In genomic region chr19:21835429-21835809, GRCh38 we compare ENCODE assay signal across 8 cellular contexts. TPM values are rescaled to one million over a fixed set of nuclear protein-coding genes. Genes with fewer than 3 reads are reported as not detected.
DNase-seq lines count a peak whose midpoint lies in the region; ATAC-seq and TF ChIP-seq lines count a peak whose summit lies in the region.

No MANE protein-coding gene starts in this region.

- H3K27me3 ChIP-seq in body of pancreas = no peaks in the 10 kb centered on the region

- H3K27ac ChIP-seq in 22Rv1 (peak overlapping the region; percentile 96), body of pancreas (peak overlapping the region; percentile 37 to 90 (median 87))

- peak overlapping the region; percentile 100 for H3K27ac Mint-ChIP-seq in mesothelial cell of epicardium

- H3K27me3 Mint-ChIP-seq in mesothelial cell of epicardium (ENCODE audit: low read depth) = no peaks in the 10 kb centered on the region

- no peaks in the 10 kb centered on the region for H3K36me3 ChIP-seq in body of pancreas (replicated peaks in 1 of 2; ENCODE audit: insufficient read depth in 1 of 2, low read depth in 2 of 2)

- peaks cover 45% of the 10 kb centered on the region for H3K36me3 Mint-ChIP-seq in mesothelial cell of epicardium

- peaks cover 14% of the 10 kb centered on the region for H3K9me3 Mint-ChIP-seq in mesothelial cell of epicardium

- no peak for TF ChIP-seq POLR2A in body of pancreas (IDR thresholded peaks at IDR 0.05)

- H3K4me3 Mint-ChIP-seq in mesothelial cell of epicardium = peak overlapping the region; percentile 99

- TF ChIP-seq CTCF in 22Rv1 (IDR thresholded peaks at IDR 0.05) = no peak
- TF ChIP-seq CTCF in body of pancreas (IDR thresholded peaks at IDR 0.05) = no peak
- TF ChIP-seq CTCF in mesothelial cell of epicardium (IDR thresholded peaks at IDR 0.05; ENCODE audit: unreplicated experiment) = no peak

- DNase-seq in body of pancreas (no peak), mesothelial cell of epicardium (ENCODE audit: low spot score in 2 of 2, unreplicated experiment in 2 of 2) (no peak), DMS153 (lab: John Stamatoyannopoulos, UW) (no peak), NCI-H2081 treated with DMSO at 0.1 percent for 48 hours (lab: John Stamatoyannopoulos, UW) (no peak), GM19240 (ENCODE audit: insufficient read length, low spot score) (no peak)
- DNase-seq in effector CD4-positive, alpha-beta T cell = no peak

- peak; percentile 20 for ATAC-seq in HG03025 (IDR thresholded peaks at IDR 0.05; ENCODE audit: low FRiP score, unreplicated experiment)
- no peak for ATAC-seq in body of pancreas

- peaks cover 7% of the 10 kb centered on the region for H3K4me1 Mint-ChIP-seq in mesothelial cell of epicardium

- H3K4me3 ChIP-seq in body of pancreas = peak overlapping the region in 1 of 2 donors; percentile 32

- no peaks in the 10 kb centered on the region for H3K9me3 ChIP-seq in body of pancreas

- H3K4me1 ChIP-seq in body of pancreas = peaks cover 7% of the 10 kb centered on the region

- WGBS in body of pancreas, 2 donors = 9 to 11% methylated on average over 19 to 23 of the region's 23 CpGs

- intact Hi-C loops in body of pancreas (cut with DNase I) = no loop called here

RNA-seq across cellular contexts. Expression of gene ZNF43, which starts 0.6 kb away (rescaled TPM):
- total RNA-seq in body of pancreas = 1 to 10 TPM; 8.6 to 9.6 TPM
- total RNA-seq in mesothelial cell of epicardium = 54.2 to 57.3 TPM (median 55.8 TPM) in 3 replicates
